29 cellular contexts compared by ENCODE assay signal in the genomic region with DNA sequence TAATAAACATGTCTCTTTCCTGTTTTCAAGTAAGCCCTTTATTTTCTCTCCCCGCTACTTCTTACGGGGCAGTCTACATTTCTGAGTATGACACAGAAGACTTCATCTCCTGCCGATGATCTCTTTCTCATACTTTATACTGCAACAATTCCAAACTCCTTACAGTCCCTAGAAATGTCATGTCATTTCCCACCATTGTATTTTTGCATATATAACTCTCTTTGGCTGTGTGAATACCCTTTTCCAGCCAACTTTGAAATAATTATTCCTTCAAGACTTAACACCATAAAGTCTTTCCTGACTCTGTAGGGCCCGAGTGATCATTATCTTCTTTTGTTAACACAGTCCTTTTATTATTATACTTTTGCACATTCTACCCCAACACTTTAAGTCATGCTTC.
"Had no signal": no experiment of that assay in that cellular context is flagged by ENCODE, and none has a peak within 500 bp of the region (broad histone marks: within the 10 kb centered on the region; RNA-seq: fewer than 3 reads in every experiment).

No MANE protein-coding gene starts in this region.

- H3K4me2 ChIP-seq: hepatocyte had no signal

- FAIRE-seq: bronchial epithelial cell had no signal

- H3K4me3 ChIP-seq: adrenal gland, coronary artery, esophagus squamous epithelium, gastroesophageal sphincter, heart right ventricle, hepatocyte had no signal

- DNase-seq: activated CD4-positive, alpha-beta memory T cell treated with anti-CD3 and anti-CD28 coated beads for 36 hours; activated CD4-positive, alpha-beta T cell treated with anti-CD3 and anti-CD28 coated beads for 36 hours; activated CD4-positive, alpha-beta T cell treated with anti-CD3 and anti-CD28 coated beads, Interleukin-2, amount 10 ng/mL, durations not matched to agents 24 days and 14 days; activated CD4-positive, CD25-positive, alpha-beta regulatory T cell; activated CD4-positive, CD25-positive, alpha-beta regulatory T cell treated with anti-CD3 and anti-CD28 coated beads, Interleukin-2, amount 50 U/mL, for 72 hours; activated CD8-positive, alpha-beta memory T cell treated with anti-CD3 and anti-CD28 coated beads, Interleukin-2, amount 10 ng/mL, durations not matched to agents 7 days and 5 days; activated CD8-positive, alpha-beta memory T cell treated with anti-CD3 and anti-CD28 coated beads, Interleukin-2, amount 50 U/mL, for 4 hours; activated CD8-positive, alpha-beta T cell treated with anti-CD3 and anti-CD28 coated beads, Interleukin-2, amount 10 ng/mL, durations not matched to agents 7 days and 5 days; activated effector memory CD4-positive, alpha-beta T cell treated with anti-CD3 and anti-CD28 coated beads, Interleukin-2, amount 50 U/mL, for 16 hours; activated naive CD4-positive, alpha-beta T cell treated with anti-CD3 and anti-CD28 coated beads for 36 hours; activated naive CD8-positive, alpha-beta T cell treated with anti-CD3 and anti-CD28 coated beads for 36 hours; activated naive CD8-positive, alpha-beta T cell treated with anti-CD3 and anti-CD28 coated beads, Interleukin-2, amount 50 U/mL, for 24 hours; activated T-cell treated with anti-CD3 and anti-CD28 coated beads, Interleukin-2, amount 50 U/mL, for 1 hour; activated T-cell treated with anti-CD3 and anti-CD28 coated beads, Interleukin-2, amount 50 U/mL, for 48 hours; adrenal gland; amygdala; aorta; effector CD4-positive, alpha-beta T cell; effector memory CD8-positive, alpha-beta T cell; esophagus squamous epithelium; foreskin melanocyte; heart right ventricle; T-helper 17 cell; T1000 had no signal

- H3K27me3 ChIP-seq: adrenal gland, esophagus squamous epithelium, gastroesophageal sphincter, heart right ventricle, hepatocyte had no signal

- H3K9me3 ChIP-seq: gastroesophageal sphincter had no signal

- ATAC-seq: activated CD4-positive, alpha-beta T cell treated with anti-CD3 and anti-CD28 coated beads for 36 hours; activated CD8-positive, alpha-beta memory T cell treated with anti-CD3 and anti-CD28 coated beads, Interleukin-2, amount 10 ng/mL, durations not matched to agents 7 days and 5 days; activated CD8-positive, alpha-beta T cell treated with anti-CD3 and anti-CD28 coated beads, Interleukin-2, amount 10 ng/mL, durations not matched to agents 7 days and 5 days; activated naive CD8-positive, alpha-beta T cell treated with anti-CD3 and anti-CD28 coated beads, Interleukin-2, amount 50 U/mL, for 24 hours; effector memory CD8-positive, alpha-beta T cell; gastroesophageal sphincter; heart right ventricle; T-helper 17 cell had no signal

- H3K27ac ChIP-seq: adrenal gland, epithelial cell of prostate, esophagus squamous epithelium, gastroesophageal sphincter, heart right ventricle had no signal

- H2AFZ ChIP-seq: hepatocyte had no signal

- H3K4me1 ChIP-seq: adrenal gland, esophagus squamous epithelium, heart right ventricle had no signal

- H3K36me3 ChIP-seq: adrenal gland had no signal
